In genomic region chr12:6627598-6627997, GRCh38 we compare ENCODE assay signal across 1 cellular context.
TF ChIP-seq lines count a peak whose summit lies in the region.

No MANE protein-coding gene starts in this region.

TF ChIP-seq in HepG2, 621 proteins besides CTCF, POLR2A, EP300 and RAD21:
- TF ChIP-seq THAP9 (CRISPR knock-in tag; IDR thresholded peaks at IDR 0.05; ENCODE audit: borderline replicate concordance), result no peak
